ENCODE assay signal across 1 cellular context in genomic region chr20:5504061-5504739, GRCh38.
A peak's percentile ranks its signal among the peaks of the same experiment; 100 is the strongest.
TF ChIP-seq lines count a peak whose summit lies in the region.

No MANE protein-coding gene starts in this region.

TF ChIP-seq in HepG2, 621 proteins besides CTCF, POLR2A, EP300 and RAD21 (continued from another document and continues in another):
- TF ChIP-seq TFAP4 (IDR thresholded peaks at IDR 0.05; ENCODE audit: borderline replicate concordance, low read depth), result no peak
- TF ChIP-seq BRF2 (CRISPR knock-in tag; IDR thresholded peaks at IDR 0.05), result no peak
- TF ChIP-seq KLF6 (CRISPR knock-in tag; IDR thresholded peaks at IDR 0.05), result no peak
- TF ChIP-seq SNAPC5 (CRISPR knock-in tag; IDR thresholded peaks at IDR 0.05; ENCODE audit: borderline replicate concordance), result 0 out of 2 replicates have a peak, but pooled peaks have one; percentile 63
- peak; percentile 60; the same call in 1 of the 2 replicates for TF ChIP-seq ZNF446 (CRISPR knock-in tag; IDR thresholded peaks at IDR 0.05)
- TF ChIP-seq ESRRA (CRISPR knock-in tag; IDR thresholded peaks at IDR 0.05; ENCODE audit: low read depth), result no peak
- TF ChIP-seq AFF4 (CRISPR knock-in tag; IDR thresholded peaks at IDR 0.05), result no peak
- no peak for TF ChIP-seq BRD4 (CRISPR knock-in tag; IDR thresholded peaks at IDR 0.05)
- TF ChIP-seq SIX1 (CRISPR knock-in tag; IDR thresholded peaks at IDR 0.05; ENCODE audit: borderline replicate concordance), result no peak
- no peak for TF ChIP-seq PITX1 (CRISPR knock-in tag; IDR thresholded peaks at IDR 0.05)
- no peak for TF ChIP-seq KLF16 (CRISPR knock-in tag; IDR thresholded peaks at IDR 0.05)
- TF ChIP-seq ZNF891 (CRISPR knock-in tag; IDR thresholded peaks at IDR 0.05), result no peak
- TF ChIP-seq ZNF746 (CRISPR knock-in tag; IDR thresholded peaks at IDR 0.05), result no peak
- peak; percentile 32; the same call in 1 of the 2 replicates for TF ChIP-seq TAF1 (CRISPR knock-in tag; IDR thresholded peaks at IDR 0.05)
- TF ChIP-seq ZNF276 (CRISPR knock-in tag; IDR thresholded peaks at IDR 0.05; ENCODE audit: low read depth), result 0 out of 2 replicates have a peak, but pooled peaks have one; percentile 19
- TF ChIP-seq ZNF878 (CRISPR knock-in tag; IDR thresholded peaks at IDR 0.05), result no peak
- no peak for TF ChIP-seq TCF12 (IDR thresholded peaks at IDR 0.05)
- TF ChIP-seq TCF12 (CRISPR knock-in tag; IDR thresholded peaks at IDR 0.05), result 0 out of 2 replicates have a peak, but pooled peaks have one; percentile 17
- TF ChIP-seq ZNF546 (CRISPR knock-in tag; conservative IDR thresholded peaks at IDR 0.05), result no peak
- TF ChIP-seq HINFP (CRISPR knock-in tag; IDR thresholded peaks at IDR 0.05; ENCODE audit: low read depth), result 0 out of 2 replicates have a peak, but pooled peaks have one; percentile 44
- no peak for TF ChIP-seq TARDBP (CRISPR knock-in tag; IDR thresholded peaks at IDR 0.05)
- TF ChIP-seq KLF13 (CRISPR knock-in tag; IDR thresholded peaks at IDR 0.05), result no peak
- TF ChIP-seq ZNF598 (CRISPR knock-in tag; IDR thresholded peaks at IDR 0.05; ENCODE audit: borderline replicate concordance), result 0 out of 2 replicates have a peak, but pooled peaks have one; percentile 19
- TF ChIP-seq PLSCR1 (CRISPR knock-in tag; IDR thresholded peaks at IDR 0.05; ENCODE audit: borderline replicate concordance), result no peak
- TF ChIP-seq RAD51 (IDR thresholded peaks at IDR 0.05; ENCODE audit: borderline replicate concordance), result peak; percentile 85
- no peak for TF ChIP-seq ZNF431 (CRISPR knock-in tag; IDR thresholded peaks at IDR 0.05; ENCODE audit: borderline replicate concordance, low read depth)
- no peak for TF ChIP-seq ZNF180 (CRISPR knock-in tag; IDR thresholded peaks at IDR 0.05; ENCODE audit: borderline replicate concordance, low read depth)
- peak; percentile 52; the same call in 1 of the 2 replicates for TF ChIP-seq ARID4A (CRISPR knock-in tag; IDR thresholded peaks at IDR 0.05; ENCODE audit: borderline replicate concordance)
- TF ChIP-seq ZNF530 (CRISPR knock-in tag; IDR thresholded peaks at IDR 0.05; ENCODE audit: low read depth), result no peak
- no peak for TF ChIP-seq ZNF205 (CRISPR knock-in tag; IDR thresholded peaks at IDR 0.05)
- peak; percentile 69 for TF ChIP-seq ZNF781 (CRISPR knock-in tag; IDR thresholded peaks at IDR 0.05; ENCODE audit: borderline replicate concordance, not compliant biosample characterization)
- TF ChIP-seq SRF (IDR thresholded peaks at IDR 0.05; ENCODE audit: low read depth, low read length), result no peak
- no peak for TF ChIP-seq ZNF30 (CRISPR knock-in tag; IDR thresholded peaks at IDR 0.05)
- no peak for TF ChIP-seq ZNF44 (CRISPR knock-in tag; IDR thresholded peaks at IDR 0.05)
- TF ChIP-seq MAX (IDR thresholded peaks at IDR 0.05), result peak; percentile 70; the same call in 1 of the 2 replicates
- peak; percentile 92 for TF ChIP-seq NFYB (CRISPR knock-in tag; IDR thresholded peaks at IDR 0.05)
- TF ChIP-seq RNF219 (CRISPR knock-in tag; IDR thresholded peaks at IDR 0.05), result no peak
- TF ChIP-seq PRMT3 (CRISPR knock-in tag; IDR thresholded peaks at IDR 0.05; ENCODE audit: borderline replicate concordance, low read depth), result no peak
- no peak for TF ChIP-seq ZBTB43 (CRISPR knock-in tag; conservative IDR thresholded peaks at IDR 0.05)
- TF ChIP-seq MTERF4 (CRISPR knock-in tag; IDR thresholded peaks at IDR 0.05), result 0 out of 2 replicates have a peak, but pooled peaks have one; percentile 29
- TF ChIP-seq NFKBIZ (CRISPR knock-in tag; IDR thresholded peaks at IDR 0.05), result no peak
